Comparison of ENCODE assay signal across 9 cellular contexts in the genomic region with DNA sequence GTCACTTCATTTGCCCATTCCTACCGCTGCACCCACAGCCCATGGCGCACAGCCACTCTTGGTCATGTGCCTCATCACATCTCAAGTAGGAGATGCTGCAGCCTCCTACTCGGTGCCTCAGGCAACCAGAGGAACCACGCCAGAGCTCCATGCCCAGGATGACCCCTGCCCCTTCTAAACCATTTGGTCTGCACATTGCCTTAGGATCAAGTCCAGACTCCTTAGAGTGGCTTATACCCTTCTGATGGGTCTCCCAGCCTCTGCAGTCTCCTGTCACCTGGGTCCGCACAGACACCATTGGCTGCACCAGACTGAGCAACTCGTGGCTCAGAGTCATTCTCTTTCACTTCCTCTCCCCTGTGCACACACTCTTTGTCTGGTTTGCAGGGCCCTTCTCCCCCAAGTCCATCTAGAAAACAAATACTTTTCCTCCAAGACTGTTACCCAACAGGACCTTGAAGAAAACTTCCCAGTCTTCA. TPM values are rescaled to one million over a fixed set of nuclear protein-coding genes. Genes with fewer than 3 reads are reported as not detected.
A peak's percentile ranks its signal among the peaks of the same experiment; 100 is the strongest.
DNase-seq lines count a peak whose midpoint lies in the region; ATAC-seq, FAIRE-seq and TF ChIP-seq lines count a peak whose summit lies in the region.
"Had no signal": no experiment of that assay in that cellular context is flagged by ENCODE, and none has a peak within 500 bp of the region (broad histone marks: within the 10 kb centered on the region; RNA-seq: fewer than 3 reads in every experiment).

No MANE protein-coding gene starts in this region.

- peak; percentile 43 for ATAC-seq in HG03571 (IDR thresholded peaks at IDR 0.05; ENCODE audit: unreplicated experiment)
- ATAC-seq in effector memory CD8-positive, alpha-beta T cell (replicated peaks), result no peak

- FAIRE-seq in GM12891 (lab: Jason Lieb, UNC), result peak; percentile 96

- H3K4me1 Mint-ChIP-seq in effector memory CD8-positive, alpha-beta T cell (ENCODE audit: low read depth in 2 of 2), result peaks cover 42 to 44% of the 10 kb centered on the region in 2 donors

- no peaks in the 10 kb centered on the region for H3K27me3 Mint-ChIP-seq in effector memory CD8-positive, alpha-beta T cell

- no peaks in the 10 kb centered on the region for H3K9me3 Mint-ChIP-seq in effector memory CD8-positive, alpha-beta T cell

- peak overlapping the region; percentile 69 to 74 for H3K27ac Mint-ChIP-seq in effector memory CD8-positive, alpha-beta T cell

- no peak for TF ChIP-seq CTCF in GM20000 (IDR thresholded peaks at IDR 0.05; ENCODE audit: extremely low read depth, missing control alignments)

- peak overlapping the region in 1 of 2 donors; percentile 9 for H3K4me3 Mint-ChIP-seq in effector memory CD8-positive, alpha-beta T cell

- no peaks in the 10 kb centered on the region for H3K36me3 Mint-ChIP-seq in effector memory CD8-positive, alpha-beta T cell (ENCODE audit: insufficient read depth)

- DNase-seq in GM12891 (ENCODE audit: insufficient read length, low spot score) (no peak), GM20000 (ENCODE audit: low spot score) (peak; percentile 68), NCI-H1436 treated with DMSO at 0.1 percent for 48 hours (lab: John Stamatoyannopoulos, UW) (no peak), A172 (ENCODE audit: low spot score) (no peak), COR-L47 (lab: John Stamatoyannopoulos, UW) (no peak)
- no peak for DNase-seq in effector memory CD8-positive, alpha-beta T cell
- DNase-seq in effector CD8-positive, alpha-beta T cell (lab: John Stamatoyannopoulos, UW), result no peak

- peak; percentile 72 for TF ChIP-seq POLR2A in GM12891 (IDR thresholded peaks at IDR 0.05; ENCODE audit: low read depth, low read length)

TF ChIP-seq in GM12891, 5 proteins besides CTCF, POLR2A, EP300 and RAD21:
- no peak for TF ChIP-seq PAX5 (IDR thresholded peaks at IDR 0.05; ENCODE audit: insufficient read depth, low read length, severe bottlenecking)
- peak; percentile 61; the same call in 1 of the 2 replicates for TF ChIP-seq TAF1 (IDR thresholded peaks at IDR 0.05; ENCODE audit: low read depth, low read length)
- 0 out of 2 replicates have a peak, but pooled peaks have one; percentile 48 for TF ChIP-seq POLR2AphosphoS5 (IDR thresholded peaks at IDR 0.05; ENCODE audit: low read depth, low read length)
- peak; percentile 99 for TF ChIP-seq SPI1 (IDR thresholded peaks at IDR 0.05; ENCODE audit: low read depth, low read length)

RNA-seq across cellular contexts. Expression of gene ADORA3, which starts 2.2 kb away (rescaled TPM):
- polyA plus RNA-seq in GM12891 (2012; ENCODE audit: low read depth, missing spikeins), result 0.35 TPM
- not detected in 2 replicates for total RNA-seq in A172 (2014; rRNA removed; shearing (Covaris generic))
- polyA plus RNA-seq: neural cell had no signal

RNA-seq across cellular contexts. Expression of gene TMIGD3, which starts 2.2 kb away (rescaled TPM):
- polyA plus RNA-seq in GM12891 (2012; ENCODE audit: low read depth, missing spikeins), result 0.09 TPM
- not detected in 2 replicates for total RNA-seq in A172 (2014; rRNA removed; shearing (Covaris generic))
- polyA plus RNA-seq: neural cell had no signal

RNA-seq across cellular contexts. Expression of gene C1orf162, which starts 31.9 kb away (rescaled TPM):
- 12.1 TPM for polyA plus RNA-seq in GM12891 (2012; ENCODE audit: low read depth, missing spikeins)
- not detected in 2 replicates for total RNA-seq in A172 (2014; rRNA removed; shearing (Covaris generic))

RNA-seq across cellular contexts. Expression of gene ATP5PB, which starts 56.4 kb away (rescaled TPM):
- polyA plus RNA-seq in GM12891 (2012; ENCODE audit: low read depth, missing spikeins), result 444 TPM
- total RNA-seq in A172 (2014; rRNA removed; shearing (Covaris generic)), result 435 and 458 TPM in 2 replicates

RNA-seq across cellular contexts. Expression of gene WDR77, which starts 56.6 kb away (rescaled TPM):
- 42.0 TPM for polyA plus RNA-seq in GM12891 (2012; ENCODE audit: low read depth, missing spikeins)
- total RNA-seq in A172 (2014; rRNA removed; shearing (Covaris generic)), result 46.1 and 49.2 TPM in 2 replicates
